In the genomic region with DNA sequence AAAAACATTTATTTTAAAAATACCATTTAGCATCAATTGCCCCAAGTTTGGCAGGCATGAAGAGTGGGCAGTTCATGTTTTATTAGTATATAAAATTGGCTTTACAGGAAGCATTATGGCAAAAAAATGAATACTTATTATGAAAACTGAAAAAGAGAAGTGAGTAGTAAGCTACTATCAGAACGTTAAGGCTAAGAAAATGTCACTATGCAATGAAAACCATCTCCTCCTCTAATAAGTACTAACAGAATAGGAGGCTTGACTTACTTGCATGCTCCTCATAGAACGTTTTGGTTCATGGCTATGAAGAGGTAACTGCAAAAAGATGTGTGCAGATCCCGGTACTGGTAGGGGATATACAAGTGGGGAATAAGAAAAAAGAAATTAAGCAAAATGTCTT, we compare ENCODE assay signal across 15 cellular contexts. TPM values are rescaled to one million over a fixed set of nuclear protein-coding genes. Genes with fewer than 3 reads are reported as not detected.
DNase-seq lines count a peak whose midpoint lies in the region; ATAC-seq, FAIRE-seq and TF ChIP-seq lines count a peak whose summit lies in the region.
"Had no signal": no experiment of that assay in that cellular context is flagged by ENCODE, and none has a peak within 500 bp of the region (broad histone marks: within the 10 kb centered on the region; RNA-seq: fewer than 3 reads in every experiment).

No MANE protein-coding gene starts in this region.

- POLR2A ChIA-PET in activated CD8-positive, alpha-beta T cell treated with anti-CD3 and anti-CD28 coated beads for 36 hours (lab: Charles Lee), result interaction anchor here (0.6 kb wide), 1 partner anchor 119 kb away, joined by 3 read pairs; no protein-coding TSS in a partner anchor

- FAIRE-seq in urothelium cell line (lab: Jason Lieb, UNC), result no peak

- no peaks in the 10 kb centered on the region for H3K27me3 Mint-ChIP-seq in activated CD8-positive, alpha-beta T cell treated with anti-CD3 and anti-CD28 coated beads for 36 hours
- H3K27me3 Mint-ChIP-seq: activated CD4-positive, alpha-beta T cell treated with anti-CD3 and anti-CD28 coated beads, Interleukin-2, amount 10 ng/mL, durations not matched to agents 7 days and 5 days; activated naive CD8-positive, alpha-beta T cell treated with anti-CD3 and anti-CD28 coated beads for 36 hours had no signal

- intact Hi-C loops in activated CD8-positive, alpha-beta T cell treated with anti-CD3 and anti-CD28 coated beads for 36 hours (cut with micrococcal nuclease), result loop anchor here (10.0 kb wide), 1 partner anchor 204 kb away; no protein-coding TSS in a partner anchor

- CTCF ChIA-PET in activated CD8-positive, alpha-beta T cell treated with anti-CD3 and anti-CD28 coated beads for 36 hours (lab: Charles Lee), result no interaction called here

- no peaks in the 10 kb centered on the region for H3K36me3 Mint-ChIP-seq in activated CD8-positive, alpha-beta T cell treated with anti-CD3 and anti-CD28 coated beads for 36 hours (ENCODE audit: low read depth)
- H3K36me3 Mint-ChIP-seq: activated naive CD8-positive, alpha-beta T cell treated with anti-CD3 and anti-CD28 coated beads for 36 hours had no signal

- H3K27ac Mint-ChIP-seq in activated CD8-positive, alpha-beta T cell treated with anti-CD3 and anti-CD28 coated beads for 36 hours, result no peak overlapping the region
- H3K27ac Mint-ChIP-seq: activated CD4-positive, alpha-beta T cell treated with anti-CD3 and anti-CD28 coated beads, Interleukin-2, amount 10 ng/mL, durations not matched to agents 7 days and 5 days; activated naive CD8-positive, alpha-beta T cell treated with anti-CD3 and anti-CD28 coated beads for 36 hours had no signal

- H3K9me3 Mint-ChIP-seq in activated CD8-positive, alpha-beta T cell treated with anti-CD3 and anti-CD28 coated beads for 36 hours, result no peaks in the 10 kb centered on the region
- H3K9me3 Mint-ChIP-seq: activated CD4-positive, alpha-beta T cell treated with anti-CD3 and anti-CD28 coated beads, Interleukin-2, amount 10 ng/mL, durations not matched to agents 7 days and 5 days; activated naive CD8-positive, alpha-beta T cell treated with anti-CD3 and anti-CD28 coated beads for 36 hours had no signal

- peak; percentile 73 for ATAC-seq in GM18498 (IDR thresholded peaks at IDR 0.05; ENCODE audit: unreplicated experiment)
- peak; percentile 32 for ATAC-seq in GM19463 (IDR thresholded peaks at IDR 0.05; ENCODE audit: unreplicated experiment)
- ATAC-seq in HG02884 (IDR thresholded peaks at IDR 0.05; ENCODE audit: unreplicated experiment), result peak; percentile 40
- peak; percentile 60 for ATAC-seq in HG03521 (IDR thresholded peaks at IDR 0.05; ENCODE audit: unreplicated experiment)
- no peak for ATAC-seq in activated CD8-positive, alpha-beta T cell treated with anti-CD3 and anti-CD28 coated beads for 36 hours
- ATAC-seq: left colon had no signal

- peaks cover 3% of the 10 kb centered on the region for H3K4me1 Mint-ChIP-seq in activated CD8-positive, alpha-beta T cell treated with anti-CD3 and anti-CD28 coated beads for 36 hours (ENCODE audit: low read depth)

- TF ChIP-seq CTCF in activated CD8-positive, alpha-beta T cell treated with anti-CD3 and anti-CD28 coated beads for 36 hours (IDR thresholded peaks at IDR 0.05), result no peak

- DNase-seq in urothelium cell line (ENCODE audit: low spot score) (no peak), globus pallidus (ENCODE audit: low spot score) (no peak)
- no peak for DNase-seq in activated CD8-positive, alpha-beta T cell treated with anti-CD3 and anti-CD28 coated beads for 36 hours
- DNase-seq in activated CD4-positive, alpha-beta T cell treated with anti-CD3 and anti-CD28 coated beads for 48 hours, result no peak
- DNase-seq: activated CD4-positive, alpha-beta T cell treated with anti-CD3 and anti-CD28 coated beads, Interleukin-2, amount 10 ng/mL, durations not matched to agents 7 days and 5 days; activated naive CD8-positive, alpha-beta T cell treated with anti-CD3 and anti-CD28 coated beads for 36 hours; cortex of kidney; left colon; NCI-H2227 treated with DMSO at 0.1 percent for 48 hours; SHP77; stimulated activated naive CD4-positive, alpha-beta T cell treated with Interleukin-2 at 50 U/mL for 16 hours had no signal

- H3K4me3 Mint-ChIP-seq in activated CD8-positive, alpha-beta T cell treated with anti-CD3 and anti-CD28 coated beads for 36 hours, result no peak overlapping the region
- H3K4me3 Mint-ChIP-seq: activated CD4-positive, alpha-beta T cell treated with anti-CD3 and anti-CD28 coated beads, Interleukin-2, amount 10 ng/mL, durations not matched to agents 7 days and 5 days; activated naive CD8-positive, alpha-beta T cell treated with anti-CD3 and anti-CD28 coated beads for 36 hours had no signal

RNA-seq across cellular contexts. Expression of gene TICAM2, which starts 23.6 kb away (rescaled TPM):
- total RNA-seq in activated CD8-positive, alpha-beta T cell treated with anti-CD3 and anti-CD28 coated beads for 36 hours, result under 1 TPM; 0.27 to 0.96 TPM

RNA-seq across cellular contexts. Expression of gene FEM1C, which starts 34.1 kb away (rescaled TPM):
- 10 to 100 TPM; 16.6 to 16.7 TPM for total RNA-seq in activated CD8-positive, alpha-beta T cell treated with anti-CD3 and anti-CD28 coated beads for 36 hours

RNA-seq across cellular contexts. Expression of gene TMED7, which starts 47.2 kb away (rescaled TPM):
- 10 to 100 TPM; 39.9 to 44.6 TPM for total RNA-seq in activated CD8-positive, alpha-beta T cell treated with anti-CD3 and anti-CD28 coated beads for 36 hours
